1 cellular context compared by ENCODE assay signal in genomic region chr22:31345331-31346254, GRCh38.
TF ChIP-seq lines count a peak whose summit lies in the region.

No MANE protein-coding gene starts in this region.

TF ChIP-seq in K562, 482 proteins besides CTCF, POLR2A, EP300 and RAD21 (continued from another document and continues in another):
- TF ChIP-seq, protein P1, sequence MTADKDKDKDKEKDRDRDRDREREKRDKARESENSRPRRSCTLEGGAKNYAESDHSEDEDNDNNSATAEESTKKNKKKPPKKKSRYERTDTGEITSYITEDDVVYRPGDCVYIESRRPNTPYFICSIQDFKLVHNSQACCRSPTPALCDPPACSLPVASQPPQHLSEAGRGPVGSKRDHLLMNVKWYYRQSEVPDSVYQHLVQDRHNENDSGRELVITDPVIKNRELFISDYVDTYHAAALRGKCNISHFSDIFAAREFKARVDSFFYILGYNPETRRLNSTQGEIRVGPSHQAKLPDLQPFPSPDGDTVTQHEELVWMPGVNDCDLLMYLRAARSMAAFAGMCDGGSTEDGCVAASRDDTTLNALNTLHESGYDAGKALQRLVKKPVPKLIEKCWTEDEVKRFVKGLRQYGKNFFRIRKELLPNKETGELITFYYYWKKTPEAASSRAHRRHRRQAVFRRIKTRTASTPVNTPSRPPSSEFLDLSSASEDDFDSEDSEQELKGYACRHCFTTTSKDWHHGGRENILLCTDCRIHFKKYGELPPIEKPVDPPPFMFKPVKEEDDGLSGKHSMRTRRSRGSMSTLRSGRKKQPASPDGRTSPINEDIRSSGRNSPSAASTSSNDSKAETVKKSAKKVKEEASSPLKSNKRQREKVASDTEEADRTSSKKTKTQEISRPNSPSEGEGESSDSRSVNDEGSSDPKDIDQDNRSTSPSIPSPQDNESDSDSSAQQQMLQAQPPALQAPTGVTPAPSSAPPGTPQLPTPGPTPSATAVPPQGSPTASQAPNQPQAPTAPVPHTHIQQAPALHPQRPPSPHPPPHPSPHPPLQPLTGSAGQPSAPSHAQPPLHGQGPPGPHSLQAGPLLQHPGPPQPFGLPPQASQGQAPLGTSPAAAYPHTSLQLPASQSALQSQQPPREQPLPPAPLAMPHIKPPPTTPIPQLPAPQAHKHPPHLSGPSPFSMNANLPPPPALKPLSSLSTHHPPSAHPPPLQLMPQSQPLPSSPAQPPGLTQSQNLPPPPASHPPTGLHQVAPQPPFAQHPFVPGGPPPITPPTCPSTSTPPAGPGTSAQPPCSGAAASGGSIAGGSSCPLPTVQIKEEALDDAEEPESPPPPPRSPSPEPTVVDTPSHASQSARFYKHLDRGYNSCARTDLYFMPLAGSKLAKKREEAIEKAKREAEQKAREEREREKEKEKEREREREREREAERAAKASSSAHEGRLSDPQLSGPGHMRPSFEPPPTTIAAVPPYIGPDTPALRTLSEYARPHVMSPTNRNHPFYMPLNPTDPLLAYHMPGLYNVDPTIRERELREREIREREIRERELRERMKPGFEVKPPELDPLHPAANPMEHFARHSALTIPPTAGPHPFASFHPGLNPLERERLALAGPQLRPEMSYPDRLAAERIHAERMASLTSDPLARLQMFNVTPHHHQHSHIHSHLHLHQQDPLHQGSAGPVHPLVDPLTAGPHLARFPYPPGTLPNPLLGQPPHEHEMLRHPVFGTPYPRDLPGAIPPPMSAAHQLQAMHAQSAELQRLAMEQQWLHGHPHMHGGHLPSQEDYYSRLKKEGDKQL (CRISPR knock-in tag; IDR thresholded peaks at IDR 0.05; ENCODE audit: borderline replicate concordance) = no peak
- TF ChIP-seq MTF1 (CRISPR knock-in tag; IDR thresholded peaks at IDR 0.05; ENCODE audit: borderline replicate concordance) (no peak), ZNF384 (IDR thresholded peaks at IDR 0.05; ENCODE audit: low read depth, low read length) (0 out of 2 replicates have a peak, but pooled peaks have one; percentile 29), MAX (CRISPR knock-in tag; IDR thresholded peaks at IDR 0.05) (peak; percentile 67), ZNF766 (CRISPR knock-in tag; conservative IDR thresholded peaks at IDR 0.05) (peak; percentile 84), NRF1 (conservative IDR thresholded peaks at IDR 0.05 in 1 of 2, IDR thresholded peaks at IDR 0.05 in 1 of 2) (peak; percentile 88 to 89), CREB1 (IDR thresholded peaks at IDR 0.05) (no peak), CREB1 (CRISPR knock-in tag; IDR thresholded peaks at IDR 0.05) (peak; percentile 47; the same call in 1 of the 2 replicates), GATAD2A (IDR thresholded peaks at IDR 0.05) (peak; percentile 64; the same call in 1 of the 2 replicates), PRPF4 (IDR thresholded peaks at IDR 0.05; ENCODE audit: insufficient read depth, low read depth, low read length, poor library complexity, severe bottlenecking) (no peak), HCFC1 (IDR thresholded peaks at IDR 0.05; ENCODE audit: low read depth, low read length) (peak; percentile 59), KLF10 (CRISPR knock-in tag; IDR thresholded peaks at IDR 0.05) (no peak), ZNF639 (CRISPR knock-in tag; conservative IDR thresholded peaks at IDR 0.05 in 1 of 2, IDR thresholded peaks at IDR 0.05 in 1 of 2) (peak in 1 of 2 experiments; percentile 92; a peak in 2 of 4 replicates), TBL1XR1 (IDR thresholded peaks at IDR 0.05; ENCODE audit: low read length in 2 of 2) (no peak), MYC (IDR thresholded peaks at IDR 0.05; ENCODE audit: low read depth, low read length) (peak; percentile 86), MYC (CRISPR knock-in tag; IDR thresholded peaks at IDR 0.05; ENCODE audit: borderline replicate concordance, low read depth) (no peak), SMC3 (conservative IDR thresholded peaks at IDR 0.05; ENCODE audit: insufficient read depth, low read depth, low read length) (peak; percentile 63), MECOM (CRISPR knock-in tag; IDR thresholded peaks at IDR 0.05) (0 out of 2 replicates have a peak, but pooled peaks have one; percentile 12), ATF7 (IDR thresholded peaks at IDR 0.05) (peak; percentile 25; the same call in 1 of the 2 replicates), FOXJ2 (tag; IDR thresholded peaks at IDR 0.05) (no peak), ZNF197 (CRISPR knock-in tag; IDR thresholded peaks at IDR 0.05; ENCODE audit: low read depth) (peak; percentile 93), ZNF175 (CRISPR knock-in tag; IDR thresholded peaks at IDR 0.05; ENCODE audit: low read depth) (peak; percentile 66), POLR2AphosphoS5 (IDR thresholded peaks at IDR 0.05; ENCODE audit: control insufficient read depth, insufficient read depth, low read depth, low read length) (peak; percentile 36; the same call in 1 of the 2 replicates), ZNF395 (CRISPR knock-in tag; IDR thresholded peaks at IDR 0.05) (peak; percentile 95), ZNF644 (tag; IDR thresholded peaks at IDR 0.05; ENCODE audit: low read depth) (peak; percentile 86), ATF1 (CRISPR knock-in tag; IDR thresholded peaks at IDR 0.05) (no peak), ATF1 (tag; IDR thresholded peaks at IDR 0.05) (0 out of 2 replicates have a peak, but pooled peaks have one; percentile 18)
- TF ChIP-seq, protein P2, sequence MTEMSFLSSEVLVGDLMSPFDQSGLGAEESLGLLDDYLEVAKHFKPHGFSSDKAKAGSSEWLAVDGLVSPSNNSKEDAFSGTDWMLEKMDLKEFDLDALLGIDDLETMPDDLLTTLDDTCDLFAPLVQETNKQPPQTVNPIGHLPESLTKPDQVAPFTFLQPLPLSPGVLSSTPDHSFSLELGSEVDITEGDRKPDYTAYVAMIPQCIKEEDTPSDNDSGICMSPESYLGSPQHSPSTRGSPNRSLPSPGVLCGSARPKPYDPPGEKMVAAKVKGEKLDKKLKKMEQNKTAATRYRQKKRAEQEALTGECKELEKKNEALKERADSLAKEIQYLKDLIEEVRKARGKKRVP (CRISPR knock-in tag; IDR thresholded peaks at IDR 0.05) = 0 out of 2 replicates have a peak, but pooled peaks have one; percentile 18
- TF ChIP-seq, protein P3, sequence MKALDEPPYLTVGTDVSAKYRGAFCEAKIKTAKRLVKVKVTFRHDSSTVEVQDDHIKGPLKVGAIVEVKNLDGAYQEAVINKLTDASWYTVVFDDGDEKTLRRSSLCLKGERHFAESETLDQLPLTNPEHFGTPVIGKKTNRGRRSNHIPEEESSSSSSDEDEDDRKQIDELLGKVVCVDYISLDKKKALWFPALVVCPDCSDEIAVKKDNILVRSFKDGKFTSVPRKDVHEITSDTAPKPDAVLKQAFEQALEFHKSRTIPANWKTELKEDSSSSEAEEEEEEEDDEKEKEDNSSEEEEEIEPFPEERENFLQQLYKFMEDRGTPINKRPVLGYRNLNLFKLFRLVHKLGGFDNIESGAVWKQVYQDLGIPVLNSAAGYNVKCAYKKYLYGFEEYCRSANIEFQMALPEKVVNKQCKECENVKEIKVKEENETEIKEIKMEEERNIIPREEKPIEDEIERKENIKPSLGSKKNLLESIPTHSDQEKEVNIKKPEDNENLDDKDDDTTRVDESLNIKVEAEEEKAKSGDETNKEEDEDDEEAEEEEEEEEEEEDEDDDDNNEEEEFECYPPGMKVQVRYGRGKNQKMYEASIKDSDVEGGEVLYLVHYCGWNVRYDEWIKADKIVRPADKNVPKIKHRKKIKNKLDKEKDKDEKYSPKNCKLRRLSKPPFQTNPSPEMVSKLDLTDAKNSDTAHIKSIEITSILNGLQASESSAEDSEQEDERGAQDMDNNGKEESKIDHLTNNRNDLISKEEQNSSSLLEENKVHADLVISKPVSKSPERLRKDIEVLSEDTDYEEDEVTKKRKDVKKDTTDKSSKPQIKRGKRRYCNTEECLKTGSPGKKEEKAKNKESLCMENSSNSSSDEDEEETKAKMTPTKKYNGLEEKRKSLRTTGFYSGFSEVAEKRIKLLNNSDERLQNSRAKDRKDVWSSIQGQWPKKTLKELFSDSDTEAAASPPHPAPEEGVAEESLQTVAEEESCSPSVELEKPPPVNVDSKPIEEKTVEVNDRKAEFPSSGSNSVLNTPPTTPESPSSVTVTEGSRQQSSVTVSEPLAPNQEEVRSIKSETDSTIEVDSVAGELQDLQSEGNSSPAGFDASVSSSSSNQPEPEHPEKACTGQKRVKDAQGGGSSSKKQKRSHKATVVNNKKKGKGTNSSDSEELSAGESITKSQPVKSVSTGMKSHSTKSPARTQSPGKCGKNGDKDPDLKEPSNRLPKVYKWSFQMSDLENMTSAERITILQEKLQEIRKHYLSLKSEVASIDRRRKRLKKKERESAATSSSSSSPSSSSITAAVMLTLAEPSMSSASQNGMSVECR (CRISPR knock-in tag; IDR thresholded peaks at IDR 0.05) = peak; percentile 40; the same call in 1 of the 2 replicates
- TF ChIP-seq, protein P4, sequence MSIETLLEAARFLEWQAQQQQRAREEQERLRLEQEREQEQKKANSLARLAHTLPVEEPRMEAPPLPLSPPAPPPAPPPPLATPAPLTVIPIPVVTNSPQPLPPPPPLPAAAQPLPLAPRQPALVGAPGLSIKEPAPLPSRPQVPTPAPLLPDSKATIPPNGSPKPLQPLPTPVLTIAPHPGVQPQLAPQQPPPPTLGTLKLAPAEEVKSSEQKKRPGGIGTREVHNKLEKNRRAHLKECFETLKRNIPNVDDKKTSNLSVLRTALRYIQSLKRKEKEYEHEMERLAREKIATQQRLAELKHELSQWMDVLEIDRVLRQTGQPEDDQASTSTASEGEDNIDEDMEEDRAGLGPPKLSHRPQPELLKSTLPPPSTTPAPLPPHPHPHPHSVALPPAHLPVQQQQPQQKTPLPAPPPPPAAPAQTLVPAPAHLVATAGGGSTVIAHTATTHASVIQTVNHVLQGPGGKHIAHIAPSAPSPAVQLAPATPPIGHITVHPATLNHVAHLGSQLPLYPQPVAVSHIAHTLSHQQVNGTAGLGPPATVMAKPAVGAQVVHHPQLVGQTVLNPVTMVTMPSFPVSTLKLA (conservative IDR thresholded peaks at IDR 0.05) = peak; percentile 52 to 69; a peak in 3 of 4 replicates
- TF ChIP-seq, protein P5, sequence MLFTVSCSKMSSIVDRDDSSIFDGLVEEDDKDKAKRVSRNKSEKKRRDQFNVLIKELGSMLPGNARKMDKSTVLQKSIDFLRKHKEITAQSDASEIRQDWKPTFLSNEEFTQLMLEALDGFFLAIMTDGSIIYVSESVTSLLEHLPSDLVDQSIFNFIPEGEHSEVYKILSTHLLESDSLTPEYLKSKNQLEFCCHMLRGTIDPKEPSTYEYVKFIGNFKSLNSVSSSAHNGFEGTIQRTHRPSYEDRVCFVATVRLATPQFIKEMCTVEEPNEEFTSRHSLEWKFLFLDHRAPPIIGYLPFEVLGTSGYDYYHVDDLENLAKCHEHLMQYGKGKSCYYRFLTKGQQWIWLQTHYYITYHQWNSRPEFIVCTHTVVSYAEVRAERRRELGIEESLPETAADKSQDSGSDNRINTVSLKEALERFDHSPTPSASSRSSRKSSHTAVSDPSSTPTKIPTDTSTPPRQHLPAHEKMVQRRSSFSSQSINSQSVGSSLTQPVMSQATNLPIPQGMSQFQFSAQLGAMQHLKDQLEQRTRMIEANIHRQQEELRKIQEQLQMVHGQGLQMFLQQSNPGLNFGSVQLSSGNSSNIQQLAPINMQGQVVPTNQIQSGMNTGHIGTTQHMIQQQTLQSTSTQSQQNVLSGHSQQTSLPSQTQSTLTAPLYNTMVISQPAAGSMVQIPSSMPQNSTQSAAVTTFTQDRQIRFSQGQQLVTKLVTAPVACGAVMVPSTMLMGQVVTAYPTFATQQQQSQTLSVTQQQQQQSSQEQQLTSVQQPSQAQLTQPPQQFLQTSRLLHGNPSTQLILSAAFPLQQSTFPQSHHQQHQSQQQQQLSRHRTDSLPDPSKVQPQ (CRISPR knock-in tag; IDR thresholded peaks at IDR 0.05; ENCODE audit: borderline replicate concordance) = no peak
- TF ChIP-seq, protein P6, sequence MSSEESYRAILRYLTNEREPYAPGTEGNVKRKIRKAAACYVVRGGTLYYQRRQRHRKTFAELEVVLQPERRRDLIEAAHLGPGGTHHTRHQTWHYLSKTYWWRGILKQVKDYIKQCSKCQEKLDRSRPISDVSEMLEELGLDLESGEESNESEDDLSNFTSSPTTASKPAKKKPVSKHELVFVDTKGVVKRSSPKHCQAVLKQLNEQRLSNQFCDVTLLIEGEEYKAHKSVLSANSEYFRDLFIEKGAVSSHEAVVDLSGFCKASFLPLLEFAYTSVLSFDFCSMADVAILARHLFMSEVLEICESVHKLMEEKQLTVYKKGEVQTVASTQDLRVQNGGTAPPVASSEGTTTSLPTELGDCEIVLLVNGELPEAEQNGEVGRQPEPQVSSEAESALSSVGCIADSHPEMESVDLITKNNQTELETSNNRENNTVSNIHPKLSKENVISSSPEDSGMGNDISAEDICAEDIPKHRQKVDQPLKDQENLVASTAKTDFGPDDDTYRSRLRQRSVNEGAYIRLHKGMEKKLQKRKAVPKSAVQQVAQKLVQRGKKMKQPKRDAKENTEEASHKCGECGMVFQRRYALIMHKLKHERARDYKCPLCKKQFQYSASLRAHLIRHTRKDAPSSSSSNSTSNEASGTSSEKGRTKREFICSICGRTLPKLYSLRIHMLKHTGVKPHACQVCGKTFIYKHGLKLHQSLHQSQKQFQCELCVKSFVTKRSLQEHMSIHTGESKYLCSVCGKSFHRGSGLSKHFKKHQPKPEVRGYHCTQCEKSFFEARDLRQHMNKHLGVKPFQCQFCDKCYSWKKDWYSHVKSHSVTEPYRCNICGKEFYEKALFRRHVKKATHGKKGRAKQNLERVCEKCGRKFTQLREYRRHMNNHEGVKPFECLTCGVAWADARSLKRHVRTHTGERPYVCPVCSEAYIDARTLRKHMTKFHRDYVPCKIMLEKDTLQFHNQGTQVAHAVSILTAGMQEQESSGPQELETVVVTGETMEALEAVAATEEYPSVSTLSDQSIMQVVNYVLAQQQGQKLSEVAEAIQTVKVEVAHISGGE (CRISPR knock-in tag; IDR thresholded peaks at IDR 0.05) = peak in 1 of 3 experiments; percentile 89; a peak in 1 of 6 replicates
- TF ChIP-seq, protein P7, sequence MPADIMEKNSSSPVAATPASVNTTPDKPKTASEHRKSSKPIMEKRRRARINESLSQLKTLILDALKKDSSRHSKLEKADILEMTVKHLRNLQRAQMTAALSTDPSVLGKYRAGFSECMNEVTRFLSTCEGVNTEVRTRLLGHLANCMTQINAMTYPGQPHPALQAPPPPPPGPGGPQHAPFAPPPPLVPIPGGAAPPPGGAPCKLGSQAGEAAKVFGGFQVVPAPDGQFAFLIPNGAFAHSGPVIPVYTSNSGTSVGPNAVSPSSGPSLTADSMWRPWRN (IDR thresholded peaks at IDR 0.05; ENCODE audit: low read depth) = no peak
